ENCODE assay signal across 26 cellular contexts in genomic region chr16:74749291-74750055, GRCh38. TPM values are rescaled to one million over a fixed set of nuclear protein-coding genes. Genes with fewer than 3 reads are reported as not detected.
DNase-seq lines count a peak whose midpoint lies in the region; FAIRE-seq and TF ChIP-seq lines count a peak whose summit lies in the region.
"Had no signal": no experiment of that assay in that cellular context is flagged by ENCODE, and none has a peak within 500 bp of the region (broad histone marks: within the 10 kb centered on the region; RNA-seq: fewer than 3 reads in every experiment).

No MANE protein-coding gene starts in this region.

- no peaks in the 10 kb centered on the region for H3K27me3 ChIP-seq in MG63
- H3K27me3 ChIP-seq in H1 (replicated peaks in 1 of 4; ENCODE audit: control insufficient read depth in 3 of 4, extremely low read depth in 1 of 4, insufficient read depth in 3 of 4, low read length in 3 of 4): no peaks in the 10 kb centered on the region
- H3K27me3 ChIP-seq in tibial nerve: no peaks in the 10 kb centered on the region
- no peaks in the 10 kb centered on the region for H3K27me3 ChIP-seq in BE2C
- H3K27me3 ChIP-seq: cardiac muscle cell, pancreas had no signal

- TF ChIP-seq POLR2A in H1 (IDR thresholded peaks at IDR 0.05; ENCODE audit: control extremely low read depth in 1 of 2, low read depth in 2 of 2, low read length in 2 of 2): no peak
- no peak for TF ChIP-seq POLR2A in tibial nerve (IDR thresholded peaks at IDR 0.05)

- no peak overlapping the region for H3K56ac ChIP-seq in H1 (replicated peaks; ENCODE audit: insufficient read length, low read depth, low read length)

- no peaks in the 10 kb centered on the region for H3K23me2 ChIP-seq in H1 (ENCODE audit: low read depth, low read length)

- no peak overlapping the region for H3K14ac ChIP-seq in H1 (ENCODE audit: insufficient read length)

- H3K23ac ChIP-seq in H1 (ENCODE audit: insufficient read length): no peak overlapping the region

- no peak overlapping the region for H3K4ac ChIP-seq in H1 (replicated peaks; ENCODE audit: insufficient read length, low read depth, low read length)

- H4K91ac ChIP-seq in H1 (replicated peaks; ENCODE audit: insufficient read length, low read length): peak overlapping the region; percentile 34

- no peaks in the 10 kb centered on the region for H4K20me1 ChIP-seq in H1 (replicated peaks in 1 of 2; ENCODE audit: control insufficient read depth in 1 of 2, insufficient read depth in 2 of 2, low read length in 2 of 2)

- DNase-seq in MG63: peak; percentile 57
- no peak for DNase-seq in H1 (ENCODE audit: low read depth in 1 of 2, low spot score in 2 of 2)
- peak; percentile 52 for DNase-seq in myocyte (ENCODE audit: low read depth)
- no peak for DNase-seq in tibial nerve (ENCODE audit: low spot score in 2 of 2)
- DNase-seq in H4 (ENCODE audit: low spot score): no peak
- DNase-seq in LoVo (ENCODE audit: low spot score): no peak
- no peak for DNase-seq in BE2C
- DNase-seq: activated CD8-positive, alpha-beta T cell treated with anti-CD3 and anti-CD28 coated beads, Interleukin-2, amount 10 ng/mL, durations not matched to agents 7 days and 5 days; activated naive CD8-positive, alpha-beta T cell treated with anti-CD3 and anti-CD28 coated beads for 36 hours; activated T-cell treated with anti-CD3 and anti-CD28 coated beads, Interleukin-2, amount 50 U/mL, for 72 hours; effector CD8-positive, alpha-beta T cell; GF-D8; KBM-7; NCI-H1417; NCI-H226; SHP77; stimulated activated CD4-positive, alpha-beta T cell treated with anti-CD3 and anti-CD28 coated beads, Interleukin-4, amount 100 ng/mL, for 4 hours; stimulated activated CD8-positive, alpha-beta memory T cell treated with anti-CD3 and anti-CD28 coated beads, Interleukin-4, amount 100 ng/mL, for 48 hours; T-helper 1 cell; tibial artery; WERI-Rb-1 had no signal

- H3K4me3 ChIP-seq in MG63 (no peak overlapping the region), H1 (ENCODE audit: extremely low read depth in 1 of 4, insufficient read depth in 2 of 4, low read depth in 3 of 4, low read length in 4 of 4) (peak overlapping the region in 1 of 4 experiments; percentile 24; a peak in 1 of 8 replicates), tibial nerve (no peak overlapping the region), BE2C (ENCODE audit: low read depth, low read length) (no peak overlapping the region)
- H3K4me3 ChIP-seq: cardiac muscle cell, pancreas, skin epidermis, tibial artery had no signal

- H3K18ac ChIP-seq in H1 (ENCODE audit: extremely low read depth, low read length): peak overlapping the region; percentile 10

- H2BK15ac ChIP-seq in H1 (ENCODE audit: low read length): peak overlapping the region; percentile 99

- H3K79me2 ChIP-seq in H1 (ENCODE audit: control insufficient read depth in 1 of 2, insufficient read depth in 2 of 2, low read length in 2 of 2): no peaks in the 10 kb centered on the region

- TF ChIP-seq EP300 in H1 (IDR thresholded peaks at IDR 0.05; ENCODE audit: borderline replicate concordance in 1 of 2, low read depth in 2 of 2, low read length in 2 of 2) (no peak), tibial nerve (IDR thresholded peaks at IDR 0.05) (no peak)

- H2BK12ac ChIP-seq in H1 (ENCODE audit: low read depth, low read length): peak overlapping the region; percentile 84; the same call in 1 of the 2 replicates

- WGBS in H1 (ENCODE audit: extremely low coverage in 1 of 2, insufficient coverage in 1 of 2, insufficient read length in 1 of 2, insufficient replicate concordance in 2 of 2, low coverage in 1 of 2, low lambda C conversion rate in 2 of 2, missing lambda C conversion rate in 1 of 2), 2 experiments: 50% methylated on average over 19 of the region's 20 CpGs; no CpG with 5 or more reads in 1 of the 2 experiments
- 33 to 46% methylated on average over 17 to 20 of the region's 20 CpGs for WGBS in tibial nerve, 2 donors

- H3K4me1 ChIP-seq in H1 (replicated peaks in 1 of 4; ENCODE audit: control insufficient read depth in 3 of 4, insufficient read depth in 4 of 4, low read length in 3 of 4) (peaks cover 2 to 14% (median 6%) of the 10 kb centered on the region in 4 experiments; a peak in 6 of 7 replicates), tibial nerve (peaks cover 0 to 60% (median 11%) of the 10 kb centered on the region in 4 donors), BE2C (no peaks in the 10 kb centered on the region)
- H3K4me1 ChIP-seq: pancreas, tibial artery had no signal

- no peak for TF ChIP-seq RAD21 in H1 (IDR thresholded peaks at IDR 0.05 in 1 of 2, conservative IDR thresholded peaks at IDR 0.05 in 1 of 2; ENCODE audit: low read depth in 2 of 2, low read length in 2 of 2)

- H2AK5ac ChIP-seq in H1 (ENCODE audit: low read depth, low read length): no peak overlapping the region

- no peak overlapping the region for H3K9ac ChIP-seq in H1 (replicated peaks in 1 of 4; ENCODE audit: extremely low read depth in 1 of 4, low read depth in 3 of 4, low read length in 3 of 4)

- no peaks in the 10 kb centered on the region for H3K9me3 ChIP-seq in MG63
- H3K9me3 ChIP-seq in H1 (ENCODE audit: insufficient read depth in 2 of 2, low read depth in 1 of 2, low read length in 1 of 2): no peaks in the 10 kb centered on the region
- no peaks in the 10 kb centered on the region for H3K9me3 ChIP-seq in tibial nerve
- no peaks in the 10 kb centered on the region for H3K9me3 ChIP-seq in BE2C
- H3K9me3 ChIP-seq: pancreas, tibial artery had no signal

- POLR2A ChIA-PET in H1 (lab: Charles Lee; ENCODE audit: partially characterized antibody): interaction anchor here (1.0 to 1.6 kb wide), 2 partner anchors 10 to 15 kb away, joined by 3 to 6 read pairs; no protein-coding TSS in a partner anchor

- H2AFZ ChIP-seq in H1 (ENCODE audit: low read length): peak overlapping the region; percentile 72

- FAIRE-seq in H1 (lab: Jason Lieb, UNC): no peak
- FAIRE-seq: GM12892, pancreas had no signal

- H4K5ac ChIP-seq in H1 (ENCODE audit: insufficient read length, low read depth, low read length): peak overlapping the region; percentile 34

- H3K27ac ChIP-seq in H1 (ENCODE audit: low read depth, low read length): 0 out of 2 replicates have a peak overlapping the region, but pooled peaks have one; percentile 7
- H3K27ac ChIP-seq in tibial nerve: peak overlapping the region; percentile 65 to 93 (median 82)
- H3K27ac ChIP-seq: cardiac muscle cell, pancreas, tibial artery, WERI-Rb-1 had no signal

- no peaks in the 10 kb centered on the region for H3K79me1 ChIP-seq in H1 (ENCODE audit: low read depth, low read length)

- H4K8ac ChIP-seq in H1 (ENCODE audit: extremely low read depth, insufficient read depth, low read length): no peak overlapping the region

- peak overlapping the region; percentile 86; the same call in 1 of the 2 replicates for H2BK20ac ChIP-seq in H1 (ENCODE audit: low read length)

- CTCF ChIA-PET in H1 (lab: Charles Lee; ENCODE audit: partially characterized antibody): interaction anchor here (0.8 to 32.9 kb wide), 8 partner anchors 9 to 64 kb away, joined by 3 to 576 read pairs (median 3); no protein-coding TSS in a partner anchor

- TF ChIP-seq CTCF in H1 (IDR thresholded peaks at IDR 0.05; ENCODE audit: control extremely low read depth in 1 of 3, insufficient read depth in 1 of 3, low read depth in 1 of 3, low read length in 3 of 3) (no peak), tibial nerve (IDR thresholded peaks at IDR 0.05) (no peak), BE2C (IDR thresholded peaks at IDR 0.05; ENCODE audit: low read depth, low read length) (no peak)

- no peaks in the 10 kb centered on the region for H3K36me3 ChIP-seq in MG63
- no peaks in the 10 kb centered on the region for H3K36me3 ChIP-seq in H1 (ENCODE audit: control insufficient read depth in 2 of 4, insufficient read depth in 4 of 4, low read length in 3 of 4)
- no peaks in the 10 kb centered on the region for H3K36me3 ChIP-seq in tibial nerve
- H3K36me3 ChIP-seq in BE2C: no peaks in the 10 kb centered on the region
- H3K36me3 ChIP-seq: cardiac muscle cell, pancreas, tibial artery, WERI-Rb-1 had no signal

- H2BK5ac ChIP-seq in H1 (ENCODE audit: low read depth, low read length): no peak overlapping the region; the same call in 1 of the 2 replicates

- peak overlapping the region; percentile 12 to 21; a peak in 2 of 4 replicates for H3K4me2 ChIP-seq in H1 (ENCODE audit: insufficient read depth in 1 of 2, low read depth in 2 of 2, low read length in 2 of 2)

- peak overlapping the region; percentile 13 for H2BK120ac ChIP-seq in H1 (replicated peaks; ENCODE audit: low read depth, low read length)

RNA-seq across cellular contexts. Expression of gene FA2H, which starts 25.1 kb away (rescaled TPM):
- total RNA-seq in MG63 (2014; rRNA removed; shearing (Covaris generic); ENCODE audit: low replicate concordance): not detected in 2 replicates
- 1.6 and 2.1 TPM in 2 replicates for total RNA-seq in H1 (2021; fragmentation: NEBNext Ultra II Directional; extraction: Animal tissue kit (Norgen Biotek cat#: 25700))
- 2.5 and 3.0 TPM in 2 replicates for polyA plus RNA-seq in H1 (2011; rRNA removed)
- 0.93 TPM for polyA plus RNA-seq in H1 (2011; cell fraction: cytosol; rRNA removed)
- polyA plus RNA-seq in H1 (2011; cell fraction: nucleus; rRNA removed): 3.6 TPM
- polyA plus RNA-seq in H1 (2012, experiment 1 of 2): 1.4 to 3.3 TPM (median 2.5 TPM) in 4 replicates
- polyA plus RNA-seq in H1 (2012, experiment 2 of 2): 2.0 TPM
- polyA plus RNA-seq in H1 (2013, experiment 1 of 2): 2.5 TPM
- polyA plus RNA-seq in H1 (2013, experiment 2 of 2): 3.8 TPM
- polyA minus RNA-seq in H1 (2011; rRNA and poly(A)+ RNA removed): 2.4 and 4.4 TPM in 2 replicates
- polyA minus RNA-seq in H1 (2011; cell fraction: cytosol; rRNA and poly(A)+ RNA removed): 1.4 TPM
- 0.90 TPM for polyA minus RNA-seq in H1 (2011; cell fraction: nucleus; rRNA and poly(A)+ RNA removed)
- total RNA-seq in myocyte: not detected in 2 replicates
- not detected for polyA plus RNA-seq in myocyte (2012)
- 10 to 100 TPM; 11.9 to 31.6 (median 21.6) TPM for total RNA-seq in tibial nerve
- total RNA-seq in H4 (2014; rRNA removed; shearing (Covaris generic)): not detected in 2 replicates
- not detected for polyA plus RNA-seq in BE2C (2012; ENCODE audit: insufficient read depth, insufficient read length, low read depth)
- total RNA-seq: activated CD8-positive, alpha-beta T cell treated with anti-CD3 and anti-CD28 coated beads, Interleukin-2, amount 10 ng/mL, durations not matched to agents 7 days and 5 days; activated naive CD8-positive, alpha-beta T cell treated with anti-CD3 and anti-CD28 coated beads for 36 hours; activated T-cell treated with anti-CD3 and anti-CD28 coated beads, Interleukin-2, amount 50 U/mL, for 72 hours had no signal
- polyA plus RNA-seq: BJ had no signal

RNA-seq across cellular contexts. Expression of gene MLKL, which starts 48.8 kb away (rescaled TPM):
- 2.8 and 8.3 TPM in 2 replicates for total RNA-seq in MG63 (2014; rRNA removed; shearing (Covaris generic); ENCODE audit: low replicate concordance)
- 1.6 and 2.3 TPM in 2 replicates for total RNA-seq in H1 (2021; fragmentation: NEBNext Ultra II Directional; extraction: Animal tissue kit (Norgen Biotek cat#: 25700))
- 1.5 and 2.1 TPM in 2 replicates for polyA plus RNA-seq in H1 (2011; rRNA removed)
- 2.5 TPM for polyA plus RNA-seq in H1 (2011; cell fraction: cytosol; rRNA removed)
- 2.5 TPM for polyA plus RNA-seq in H1 (2011; cell fraction: nucleus; rRNA removed)
- 3.8 to 4.3 TPM (median 4.0 TPM) in 4 replicates for polyA plus RNA-seq in H1 (2012, experiment 1 of 2)
- polyA plus RNA-seq in H1 (2012, experiment 2 of 2): 0.72 TPM
- polyA plus RNA-seq in H1 (2013, experiment 1 of 2): 1.6 TPM
- 1.2 TPM for polyA plus RNA-seq in H1 (2013, experiment 2 of 2)
- 2.0 and 3.0 TPM in 2 replicates for polyA minus RNA-seq in H1 (2011; rRNA and poly(A)+ RNA removed)
- polyA minus RNA-seq in H1 (2011; cell fraction: cytosol; rRNA and poly(A)+ RNA removed): 1.8 TPM
- polyA minus RNA-seq in H1 (2011; cell fraction: nucleus; rRNA and poly(A)+ RNA removed): 3.1 TPM
- 0.57 and 1.4 TPM in 2 replicates for total RNA-seq in myocyte
- 1.2 TPM for polyA plus RNA-seq in myocyte (2012)
- 10 to 100 TPM in 2 of 4 donors, 1 to 10 TPM in 2; 4.8 to 22.8 (median 10.2) TPM for total RNA-seq in tibial nerve
- 6.6 and 8.4 TPM in 2 replicates for total RNA-seq in H4 (2014; rRNA removed; shearing (Covaris generic))
- not detected for polyA plus RNA-seq in BE2C (2012; ENCODE audit: insufficient read depth, insufficient read length, low read depth)
- polyA plus RNA-seq: cardiac muscle cell had no signal

Comparison
In these comparisons a context has a peak if more than half of its experiments do, and no peak if none do; other contexts are left out.
1. DNase-seq: peak in MG63 (single experiment) and myocyte (single experiment); none in H1 (0 of 2), tibial nerve (0 of 2), H4 (single experiment), LoVo (single experiment) and BE2C (single experiment).